In the genomic region with DNA sequence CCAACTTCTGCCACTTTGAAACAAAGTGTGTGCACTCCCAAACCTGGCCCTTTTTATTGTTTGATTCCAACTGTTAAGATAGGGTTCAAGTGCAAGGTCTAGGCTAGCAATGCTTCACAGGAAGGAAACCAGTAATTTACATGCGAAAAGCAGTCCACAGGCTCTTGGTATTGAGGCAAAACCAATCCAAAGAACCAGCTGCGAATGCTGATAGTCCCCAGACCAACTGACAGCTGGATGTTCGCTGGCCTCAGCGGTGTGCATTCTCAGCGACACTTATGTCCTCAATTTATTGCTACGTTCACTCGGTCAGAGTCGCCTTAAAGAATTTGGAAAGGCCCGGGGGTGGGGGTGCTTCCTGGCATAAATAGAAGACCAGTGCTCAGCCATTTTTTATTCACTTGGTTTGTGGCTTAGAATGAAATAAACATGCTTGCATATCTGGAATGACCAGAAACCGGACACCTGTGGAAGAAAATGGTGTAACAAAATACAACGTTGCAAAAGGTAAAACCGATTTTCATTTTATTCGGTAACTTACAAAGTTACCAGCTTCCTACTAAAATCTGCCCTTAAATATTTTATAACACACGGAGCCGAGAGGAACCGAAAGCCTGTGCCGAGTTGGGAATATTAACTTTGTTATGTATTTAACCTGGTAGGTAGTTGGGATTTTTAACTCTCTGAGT, we compare ENCODE assay signal across 8 cellular contexts. TPM values are rescaled to one million over a fixed set of nuclear protein-coding genes. Genes with fewer than 3 reads are reported as not detected.
DNase-seq lines count a peak whose midpoint lies in the region; ATAC-seq and TF ChIP-seq lines count a peak whose summit lies in the region.

No MANE protein-coding gene starts in this region.

- no peak overlapping the region for H2BK20ac ChIP-seq in H9 (ENCODE audit: low read depth, low read length, poor library complexity, severe bottlenecking)

- H3K27ac ChIP-seq in H9 (ENCODE audit: insufficient read length, low read depth, low read length) (no peak overlapping the region), muscle layer of duodenum (ENCODE audit: low read length) (peak overlapping the region; percentile 98)

- peaks cover 14% of the 10 kb centered on the region for H3K23me2 ChIP-seq in H9 (ENCODE audit: insufficient read length, low read depth, low read length, poor library complexity, severe bottlenecking)

- H3K9ac ChIP-seq in H9 (ENCODE audit: extremely low read depth, insufficient read length, low read length): no peak overlapping the region

- peak overlapping the region; percentile 62 to 92 for H3K4me3 ChIP-seq in muscle layer of duodenum (ENCODE audit: low read depth in 1 of 2, low read length in 2 of 2)

- no CpG with 5 or more reads among the region's 17 CpGs for WGBS in H9 (ENCODE audit: extremely low coverage, insufficient read length, low lambda C conversion rate)

- no peaks in the 10 kb centered on the region for H3K79me1 ChIP-seq in H9 (ENCODE audit: insufficient read depth, low read depth, low read length, poor library complexity, severe bottlenecking)

- H2BK120ac ChIP-seq in H9 (ENCODE audit: low read depth, low read length, poor library complexity, severe bottlenecking): no peak overlapping the region

- H2BK5ac ChIP-seq in H9 (ENCODE audit: insufficient read length, low read length): no peak overlapping the region

- H4K8ac ChIP-seq in H9 (replicated peaks; ENCODE audit: insufficient read length, low read depth, low read length): no peak overlapping the region

- peaks cover 21% of the 10 kb centered on the region for H3K27me3 ChIP-seq in H9 (ENCODE audit: insufficient read depth, low read length)
- H3K27me3 ChIP-seq in muscle layer of duodenum (ENCODE audit: low read depth, low read length): no peaks in the 10 kb centered on the region

- ATAC-seq in HG03432 (IDR thresholded peaks at IDR 0.05; ENCODE audit: unreplicated experiment): no peak

- H3K79me2 ChIP-seq in H9 (ENCODE audit: insufficient read depth, low read length): no peaks in the 10 kb centered on the region

- H3K27me3 Mint-ChIP-seq in H9 (ENCODE audit: low read depth): peaks cover 77% of the 10 kb centered on the region

- no peak overlapping the region for H3K56ac ChIP-seq in H9 (ENCODE audit: insufficient read length, low read depth, low read length)

- H3K23ac ChIP-seq in H9 (ENCODE audit: insufficient read length, low read depth, low read length): no peak overlapping the region

- no peak overlapping the region for H2BK12ac ChIP-seq in H9 (ENCODE audit: insufficient read length, low read depth, low read length)

- no peaks in the 10 kb centered on the region for H3K36me3 Mint-ChIP-seq in H9 (ENCODE audit: insufficient read depth in 1 of 3, low read depth in 3 of 3)

- peak overlapping the region; percentile 71 to 77 for H3K4me3 Mint-ChIP-seq in H9

- H4K91ac ChIP-seq in H9 (ENCODE audit: insufficient read length, low read depth, low read length): no peak overlapping the region

- H2AFZ ChIP-seq in H9 (ENCODE audit: low read length): no peak overlapping the region

- no peak overlapping the region for H3K18ac ChIP-seq in H9 (ENCODE audit: insufficient read length, low read depth, low read length)

- H3K4me1 Mint-ChIP-seq in H9: peaks cover 24 to 29% of the 10 kb centered on the region in 2 experiments

- peak overlapping the region; percentile 77 for H3K4me2 ChIP-seq in H9 (ENCODE audit: insufficient read depth, insufficient read length, low read length)

- H3K4me1 ChIP-seq in H9 (ENCODE audit: insufficient read depth, low read length) (no peaks in the 10 kb centered on the region), muscle layer of duodenum (ENCODE audit: control insufficient read depth in 1 of 2, insufficient read depth in 2 of 2, low read length in 2 of 2) (peaks cover 31 to 58% of the 10 kb centered on the region in 2 donors)

- no peak overlapping the region for H2BK15ac ChIP-seq in H9 (ENCODE audit: low read depth, low read length)

- H3K27ac Mint-ChIP-seq in H9: no peak overlapping the region; a peak in 1 of 7 replicates

- H4K5ac ChIP-seq in H9 (ENCODE audit: insufficient read length, low read depth, low read length): no peak overlapping the region

- DNase-seq in COLO668 (lab: John Stamatoyannopoulos, UW; ENCODE audit: unreplicated experiment): peak; percentile 10
- DNase-seq in H9: peak; percentile 62
- DNase-seq in SK-N-DZ (ENCODE audit: low spot score): peak; percentile 45
- DNase-seq in dermis blood vessel endothelial cell: peak; percentile 68
- no peak for DNase-seq in NCI-H1436 treated with DMSO at 0.1 percent for 48 hours (lab: John Stamatoyannopoulos, UW)
- DNase-seq in NCI-H1930 (lab: John Stamatoyannopoulos, UW): no peak

- H3T11ph ChIP-seq in H9 (ENCODE audit: low read length): no peak overlapping the region

- no peak overlapping the region for H3K4ac ChIP-seq in H9 (ENCODE audit: low read depth, low read length)

- no peak overlapping the region for H2AK5ac ChIP-seq in H9 (ENCODE audit: insufficient read length, low read length)

- H4K20me1 ChIP-seq in H9 (ENCODE audit: control insufficient read depth, insufficient read depth, insufficient read length): peaks cover 4% of the 10 kb centered on the region

- H3K9me3 Mint-ChIP-seq in H9: peaks cover 0 to 6% of the 10 kb centered on the region in 2 experiments; a peak in 3 of 5 replicates

- H3K9me3 ChIP-seq in H9 (ENCODE audit: control insufficient read depth, low read depth, low read length): no peaks in the 10 kb centered on the region
- no peaks in the 10 kb centered on the region for H3K9me3 ChIP-seq in muscle layer of duodenum (ENCODE audit: control insufficient read depth in 1 of 2, low read length in 2 of 2)

- no peak for TF ChIP-seq CTCF in H9 (conservative IDR thresholded peaks at IDR 0.05)

- H3K36me3 ChIP-seq in muscle layer of duodenum (ENCODE audit: control insufficient read depth in 1 of 2, insufficient read depth in 2 of 2, low read length in 2 of 2): peaks cover 0 to 5% of the 10 kb centered on the region in 2 donors

- no peak overlapping the region for H3K14ac ChIP-seq in H9 (ENCODE audit: insufficient read depth, low read length)

RNA-seq across cellular contexts. Expression of a gene that starts 1.6 kb away (rescaled TPM):
- total RNA-seq in H9 (2021): 6.1 and 7.5 TPM in 2 replicates
- polyA plus RNA-seq in SK-N-DZ (2014; cell fraction: cytosol; rRNA removed): 50.0 and 55.0 TPM in 2 replicates
- 32.0 and 48.0 TPM in 2 replicates for polyA plus RNA-seq in SK-N-DZ (2014; cell fraction: nucleus; rRNA removed)
- 141 and 197 TPM in 2 replicates for total RNA-seq in dermis blood vessel endothelial cell

Comparison
In these comparisons a context has a peak if more than half of its experiments do, and no peak if none do; other contexts are left out.
1. DNase-seq: peak in COLO668 (single experiment), H9 (single experiment), SK-N-DZ (single experiment) and dermis blood vessel endothelial cell (single experiment); none in NCI-H1436 treated with DMSO at 0.1 percent for 48 hours (single experiment) and NCI-H1930 (0 of 2).
2. RNA of a gene that starts 1.6 kb away (total RNA-seq): 141 to 197 TPM in dermis blood vessel endothelial cell; 6.1 to 7.5 TPM in H9; every median in the first group is over 10 times any median in the second.